8 cellular contexts compared by ENCODE assay signal in the genomic region with DNA sequence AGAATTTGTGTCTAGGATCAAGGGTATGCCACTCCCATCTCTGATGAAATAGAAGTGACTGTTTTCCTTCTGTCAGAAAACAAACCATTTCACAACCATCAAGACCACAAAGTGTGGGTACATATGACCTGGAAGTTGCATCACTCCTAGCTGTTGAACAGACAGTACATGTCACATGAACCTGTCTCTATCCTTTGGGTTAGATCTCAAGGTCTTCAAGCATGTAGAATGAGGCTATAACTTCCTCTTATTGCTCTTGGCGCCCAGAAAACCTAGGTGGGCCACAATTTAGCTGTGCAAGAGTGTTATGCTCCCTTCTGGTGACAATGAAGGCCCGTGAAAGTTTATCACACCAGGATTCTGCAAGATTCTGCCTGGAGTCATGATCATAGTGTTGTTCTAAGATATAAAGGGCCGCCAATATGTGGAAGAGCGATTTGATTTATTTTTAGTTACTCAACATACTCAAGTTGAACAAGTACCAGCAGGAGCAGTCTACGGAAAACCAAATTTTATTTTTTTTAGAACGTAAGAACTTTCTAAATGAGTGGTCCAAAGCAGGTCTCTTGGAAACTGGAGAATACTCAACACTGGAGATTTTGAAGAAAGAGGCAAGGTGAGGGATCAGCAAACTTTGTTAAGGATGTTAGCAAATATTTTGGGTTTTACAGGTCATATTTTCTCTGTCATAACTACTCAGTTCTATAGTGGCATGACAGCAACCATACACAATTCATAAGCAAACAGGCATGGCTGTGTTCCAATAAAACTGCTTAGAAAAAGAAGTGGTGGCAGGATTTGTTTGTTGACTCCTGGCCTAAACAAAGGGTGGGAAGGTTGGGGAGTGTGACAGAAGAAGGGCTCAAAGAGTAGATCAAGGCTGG.
DNase-seq lines count a peak whose midpoint lies in the region; ATAC-seq and TF ChIP-seq lines count a peak whose summit lies in the region.

No MANE protein-coding gene starts in this region.

- ATAC-seq in thoracic aorta (ENCODE audit: insufficient number of reproducible peaks, low FRiP score, low read depth) (peak; percentile 52), HG03520 (IDR thresholded peaks at IDR 0.05; ENCODE audit: unreplicated experiment) (no peak)

- H3K27me3 ChIP-seq in thoracic aorta (replicated peaks; ENCODE audit: insufficient read depth) (no peaks in the 10 kb centered on the region), MM.1S (replicated peaks; ENCODE audit: insufficient read depth, low read length) (no peaks in the 10 kb centered on the region)

- no peak for DNase-seq in activated T-cell treated with anti-CD3 and anti-CD28 coated beads, Interleukin-2, amount 50 U/mL, for 24 hours
- DNase-seq in activated T-cell treated with anti-CD3 and anti-CD28 coated beads, Interleukin-2, amount 50 U/mL, for 48 hours = no peak
- DNase-seq in SKM-1 treated with dmso at 0.1 percent for 144 hours (lab: John Stamatoyannopoulos, UW; ENCODE audit: unreplicated experiment) (peak; percentile 99), fibroblast of the aortic adventitia (ENCODE audit: low read depth) (peak; percentile 70), thoracic aorta (ENCODE audit: low spot score) (no peak), NCI-H2029 treated with DMSO at 0.1 percent for 48 hours (lab: John Stamatoyannopoulos, UW) (no peak), MM.1S (no peak)

- no peak overlapping the region for H3K4me3 Mint-ChIP-seq in activated T-cell treated with anti-CD3 and anti-CD28 coated beads, Interleukin-2, amount 50 U/mL, for 24 hours

- H3K9me2 ChIP-seq in MM.1S (replicated peaks; ENCODE audit: insufficient read depth, low read length) = no peaks in the 10 kb centered on the region

- TF ChIP-seq CTCF in fibroblast of the aortic adventitia (IDR thresholded peaks at IDR 0.05; ENCODE audit: insufficient read depth, low read length) (no peak), thoracic aorta (IDR thresholded peaks at IDR 0.05) (no peak), MM.1S (IDR thresholded peaks at IDR 0.05; ENCODE audit: low read length) (no peak)

- H3F3A ChIP-seq in MM.1S (ENCODE audit: insufficient read depth, low read length) = no peaks in the 10 kb centered on the region

- H3K4me2 ChIP-seq in MM.1S (ENCODE audit: low read depth, low read length) = no peak overlapping the region

- peaks cover 4% of the 10 kb centered on the region for H3K9me3 Mint-ChIP-seq in activated T-cell treated with anti-CD3 and anti-CD28 coated beads, Interleukin-2, amount 50 U/mL, for 24 hours

- H2AFZ ChIP-seq in MM.1S (ENCODE audit: low read length) = no peak overlapping the region

- H3K79me2 ChIP-seq in MM.1S (ENCODE audit: low read length) = no peaks in the 10 kb centered on the region

- H3K4me3 ChIP-seq in fibroblast of the aortic adventitia (ENCODE audit: low read depth, low read length) = no peak overlapping the region
- H3K4me3 ChIP-seq in thoracic aorta = no peak overlapping the region
- no peak overlapping the region for H3K4me3 ChIP-seq in MM.1S (ENCODE audit: low read length)

- peaks cover 29% of the 10 kb centered on the region for H3K4me1 Mint-ChIP-seq in activated T-cell treated with anti-CD3 and anti-CD28 coated beads, Interleukin-2, amount 50 U/mL, for 24 hours (ENCODE audit: low read depth)

- H3K36me3 Mint-ChIP-seq in activated T-cell treated with anti-CD3 and anti-CD28 coated beads, Interleukin-2, amount 50 U/mL, for 24 hours (ENCODE audit: low read depth) = peaks cover 4% of the 10 kb centered on the region

- H3K4me1 ChIP-seq in thoracic aorta (ENCODE audit: control insufficient read depth in 1 of 2, low read depth in 2 of 2) (peaks cover 11 to 26% of the 10 kb centered on the region in 2 donors), MM.1S (ENCODE audit: low read length) (no peaks in the 10 kb centered on the region)

- no peak overlapping the region for H3K27ac ChIP-seq in thoracic aorta
- no peak overlapping the region for H3K27ac ChIP-seq in MM.1S (ENCODE audit: low read length)

- H3K27ac Mint-ChIP-seq in activated T-cell treated with anti-CD3 and anti-CD28 coated beads, Interleukin-2, amount 50 U/mL, for 24 hours = peak overlapping the region; percentile 71

- no peaks in the 10 kb centered on the region for H3K27me3 Mint-ChIP-seq in activated T-cell treated with anti-CD3 and anti-CD28 coated beads, Interleukin-2, amount 50 U/mL, for 24 hours

- H3K9me3 ChIP-seq in thoracic aorta (peaks cover 7% of the 10 kb centered on the region), MM.1S (replicated peaks; ENCODE audit: insufficient read depth, low read length) (no peaks in the 10 kb centered on the region)

- no peaks in the 10 kb centered on the region for H4K20me1 ChIP-seq in MM.1S (ENCODE audit: insufficient read depth, low read length)

- no peak overlapping the region for H3K9ac ChIP-seq in MM.1S (ENCODE audit: low read length)

- no peaks in the 10 kb centered on the region for H3K36me3 ChIP-seq in thoracic aorta
- H3K36me3 ChIP-seq in MM.1S (replicated peaks; ENCODE audit: insufficient read depth, low read length) = no peaks in the 10 kb centered on the region

Comparison
In these comparisons a context has a peak if more than half of its experiments do, and no peak if none do; other contexts are left out.
1. DNase-seq: peak in SKM-1 treated with dmso at 0.1 percent for 144 hours (single experiment) and fibroblast of the aortic adventitia (single experiment); none in activated T-cell treated with anti-CD3 and anti-CD28 coated beads, Interleukin-2, amount 50 U/mL, for 24 hours (single experiment), activated T-cell treated with anti-CD3 and anti-CD28 coated beads, Interleukin-2, amount 50 U/mL, for 48 hours (0 of 2), thoracic aorta (single experiment), NCI-H2029 treated with DMSO at 0.1 percent for 48 hours (single experiment) and MM.1S (single experiment).